Comparison of ENCODE assay signal across 8 cellular contexts in genomic region chr2:37389984-37390765, GRCh38. TPM values are rescaled to one million over a fixed set of nuclear protein-coding genes. Genes with fewer than 3 reads are reported as not detected.
DNase-seq lines count a peak whose midpoint lies in the region; ATAC-seq, FAIRE-seq and TF ChIP-seq lines count a peak whose summit lies in the region.

No MANE protein-coding gene starts in this region.

- peak in 1 of 2 donors; percentile 24 for TF ChIP-seq EP300 in tibial nerve (IDR thresholded peaks at IDR 0.05)

- H3K9me3 ChIP-seq in small intestine (ENCODE audit: control insufficient read depth, low read depth) = no peaks in the 10 kb centered on the region
- no peaks in the 10 kb centered on the region for H3K9me3 ChIP-seq in tibial nerve

- DNase-seq in A172 (ENCODE audit: low spot score) (peak; percentile 96), NCI-H526 treated with DMSO at 0.1 percent for 48 hours (lab: John Stamatoyannopoulos, UW) (peak; percentile 21), fibroblast of pulmonary artery (ENCODE audit: low read depth) (peak; percentile 92), small intestine (peak; percentile 32), tibial nerve (ENCODE audit: low spot score in 2 of 2) (no peak)
- peak; percentile 49 for DNase-seq in activated CD8-positive, alpha-beta memory T cell treated with anti-CD3 and anti-CD28 coated beads, Interleukin-2, amount 50 U/mL, for 24 hours (ENCODE audit: extremely low read depth)

- ATAC-seq in GM18508 (IDR thresholded peaks at IDR 0.05; ENCODE audit: insufficient read depth, unreplicated experiment) (peak; percentile 93), HG02943 (IDR thresholded peaks at IDR 0.05; ENCODE audit: low read depth, unreplicated experiment) (peak; percentile 92)

- H3K4me1 ChIP-seq in small intestine (ENCODE audit: control insufficient read depth in 2 of 2, insufficient read depth in 1 of 2, low read depth in 1 of 2, low read length in 1 of 2) (peaks cover 0 to 7% of the 10 kb centered on the region in 2 donors), tibial nerve (peaks cover 0 to 6% (median 2%) of the 10 kb centered on the region in 4 donors)

- 58 to 84% (median 73%) methylated on average over 5 of the region's 5 CpGs for WGBS in small intestine, 3 donors
- 53% methylated on average over 5 of the region's 5 CpGs for WGBS in tibial nerve, 2 donors

- no peaks in the 10 kb centered on the region for H3K36me3 ChIP-seq in small intestine (ENCODE audit: control insufficient read depth in 2 of 2, insufficient read depth in 2 of 2, low read length in 2 of 2)
- H3K36me3 ChIP-seq in tibial nerve = no peaks in the 10 kb centered on the region

- no peak for TF ChIP-seq CTCF in fibroblast of pulmonary artery (IDR thresholded peaks at IDR 0.05; ENCODE audit: low read length, missing control alignments)
- TF ChIP-seq CTCF in tibial nerve (IDR thresholded peaks at IDR 0.05) = no peak

- no peak for FAIRE-seq in small intestine (lab: Jason Lieb, UNC)

- peak overlapping the region; percentile 4 for H3K4me3 ChIP-seq in fibroblast of pulmonary artery (replicated peaks; ENCODE audit: low read depth, low read length)
- no peak overlapping the region for H3K4me3 ChIP-seq in small intestine (ENCODE audit: low read depth in 1 of 2, low read length in 2 of 2)
- no peak overlapping the region for H3K4me3 ChIP-seq in tibial nerve

- H3K27me3 ChIP-seq in small intestine (ENCODE audit: control insufficient read depth in 2 of 2, insufficient read depth in 2 of 2, low read length in 2 of 2) (no peaks in the 10 kb centered on the region), tibial nerve (no peaks in the 10 kb centered on the region)

- no peak for TF ChIP-seq POLR2A in tibial nerve (IDR thresholded peaks at IDR 0.05)

- H3K27ac ChIP-seq in small intestine (ENCODE audit: low read depth in 1 of 2, low read length in 1 of 2) = peak overlapping the region in 1 of 2 donors; percentile 67
- H3K27ac ChIP-seq in tibial nerve = peak overlapping the region in 1 of 4 donors; percentile 49

RNA-seq across cellular contexts. Expression of gene QPCT, which starts 45.7 kb away (rescaled TPM):
- total RNA-seq in A172 (2014; rRNA removed; shearing (Covaris generic)) = 18.4 and 21.6 TPM in 2 replicates
- 1 to 10 TPM in 2 of 3 donors, under 1 TPM in 1; 0.67 to 2.7 (median 1.9) TPM for polyA plus RNA-seq in small intestine
- 1 to 10 TPM; 1.5 to 4.8 (median 3.1) TPM for total RNA-seq in tibial nerve

Comparison
In these comparisons a context has a peak if more than half of its experiments do, and no peak if none do; other contexts are left out.
1. DNase-seq: peak in A172 (single experiment), NCI-H526 treated with DMSO at 0.1 percent for 48 hours (single experiment), activated CD8-positive, alpha-beta memory T cell treated with anti-CD3 and anti-CD28 coated beads, Interleukin-2, amount 50 U/mL, for 24 hours (single experiment), fibroblast of pulmonary artery (single experiment) and small intestine (single experiment); none in tibial nerve (0 of 2).